ENCODE assay signal across 37 cellular contexts in genomic region chr2:17689010-17689409, GRCh38.
"Had no signal": no experiment of that assay in that cellular context is flagged by ENCODE, and none has a peak within 500 bp of the region (broad histone marks: within the 10 kb centered on the region; RNA-seq: fewer than 3 reads in every experiment).

No MANE protein-coding gene starts in this region.

- H3K9me3 ChIP-seq: adrenal gland, body of pancreas, breast epithelium had no signal

- H3K9me3 Mint-ChIP-seq: activated B cell treated with CpG ODN at 0.5 μM for 24 hours; activated CD4-positive, alpha-beta memory T cell treated with anti-CD3 and anti-CD28 coated beads for 36 hours; activated CD8-positive, alpha-beta T cell treated with anti-CD3 and anti-CD28 coated beads for 36 hours; activated naive CD4-positive, alpha-beta T cell treated with anti-CD3 and anti-CD28 coated beads for 36 hours; activated naive CD4-positive, alpha-beta T cell treated with anti-CD3 and anti-CD28 coated beads, Interleukin-2, amount 50 U/mL, for 72 hours; activated naive CD8-positive, alpha-beta T cell treated with anti-CD3 and anti-CD28 coated beads for 36 hours; activated T-cell treated with anti-CD3 and anti-CD28 coated beads, Interleukin-2, amount 50 U/mL, for 4 hours; activated T-cell treated with anti-CD3 and anti-CD28 coated beads, Interleukin-2, amount 50 U/mL, for 72 hours; activated T-helper 17 cell treated with anti-CD3 and anti-CD28 coated beads, Interleukin-2, amount 50 U/mL, for 72 hours; T-helper 1 cell treated with Interleukin-12 subunit alpha and Interleukin-12 subunit beta and Interleukin-4 antibody, amounts not matched to agents 30 μg/mL and 1 μg/mL, for 36 hours; T-helper 2 cell treated with Interferon-gamma antibody and Interleukin-4, amounts not matched to agents 5 μg/mL and 100 μg/mL, for 36 hours had no signal

- DNase-seq: activated B cell treated with CpG ODN at 0.5 μM for 24 hours; activated CD4-positive, alpha-beta memory T cell treated with anti-CD3 and anti-CD28 coated beads for 36 hours; activated CD4-positive, alpha-beta T cell treated with anti-CD3 and anti-CD28 coated beads for 4 hours; activated CD4-positive, alpha-beta T cell treated with anti-CD3 and anti-CD28 coated beads, Interleukin-2, amount 10 ng/mL, durations not matched to agents 24 days and 14 days; activated CD4-positive, alpha-beta T cell treated with anti-CD3 and anti-CD28 coated beads, Interleukin-2, amount 50 U/mL, for 1 hour; activated CD4-positive, alpha-beta T cell treated with anti-CD3 and anti-CD28 coated beads, Interleukin-2, amount 50 U/mL, for 4 hours; activated CD4-positive, CD25-positive, alpha-beta regulatory T cell treated with anti-CD3 and anti-CD28 coated beads, Interleukin-2, amount 50 U/mL, for 72 hours; activated CD8-positive, alpha-beta memory T cell treated with anti-CD3 and anti-CD28 coated beads, Interleukin-2, amount 50 U/mL, for 4 hours; activated CD8-positive, alpha-beta T cell treated with anti-CD3 and anti-CD28 coated beads for 36 hours; activated effector memory CD4-positive, alpha-beta T cell treated with anti-CD3 and anti-CD28 coated beads, Interleukin-2, amount 50 U/mL, for 16 hours; activated gamma-delta T cell treated with Interleukin-2 at 50 U/mL for 16 hours; activated naive CD4-positive, alpha-beta T cell; activated naive CD4-positive, alpha-beta T cell treated with anti-CD3 and anti-CD28 coated beads for 36 hours; activated naive CD4-positive, alpha-beta T cell treated with anti-CD3 and anti-CD28 coated beads, Interleukin-2, amount 50 U/mL, for 16 hours; activated naive CD8-positive, alpha-beta T cell treated with anti-CD3 and anti-CD28 coated beads for 36 hours; activated T-cell treated with anti-CD3 and anti-CD28 coated beads for 4 hours; activated T-cell treated with anti-CD3 and anti-CD28 coated beads, Interleukin-2, amount 50 U/mL, for 1 hour; activated T-cell treated with anti-CD3 and anti-CD28 coated beads, Interleukin-2, amount 50 U/mL, for 4 hours; activated T-cell treated with anti-CD3 and anti-CD28 coated beads, Interleukin-2, amount 50 U/mL, for 72 hours; adrenal gland; amniotic stem cell; aorta; body of pancreas; brain microvascular endothelial cell; central memory CD4-positive, alpha-beta T cell; T-helper 1 cell; T-helper 2 cell; T-helper 9 cell had no signal

- H3K27ac ChIP-seq: adrenal gland, body of pancreas, brain microvascular endothelial cell, breast epithelium, VCaP had no signal

- H3K4me3 Mint-ChIP-seq: activated B cell treated with CpG ODN at 0.5 μM for 24 hours; activated CD4-positive, alpha-beta memory T cell treated with anti-CD3 and anti-CD28 coated beads for 36 hours; activated CD4-positive, alpha-beta T cell treated with anti-CD3 and anti-CD28 coated beads, Interleukin-2, amount 10 ng/mL, durations not matched to agents 24 days and 14 days; activated CD8-positive, alpha-beta T cell treated with anti-CD3 and anti-CD28 coated beads for 36 hours; activated naive CD4-positive, alpha-beta T cell treated with anti-CD3 and anti-CD28 coated beads for 36 hours; activated naive CD8-positive, alpha-beta T cell treated with anti-CD3 and anti-CD28 coated beads for 36 hours; activated T-cell treated with anti-CD3 and anti-CD28 coated beads, Interleukin-2, amount 50 U/mL, for 4 hours; activated T-cell treated with anti-CD3 and anti-CD28 coated beads, Interleukin-2, amount 50 U/mL, for 72 hours; activated T-helper 1 cell treated with anti-CD3 and anti-CD28 coated beads, Interleukin-12 subunit alpha, Interleukin-12 subunit beta, Interleukin-2, Interleukin-4 antibody, amounts not matched to agents 30 ng/mL and 10 ng/mL and 1 ng/mL, durations not matched to agents 14 hours and 24 hours and 36 hours; activated T-helper 17 cell treated with anti-CD3 and anti-CD28 coated beads, Interleukin-2, amount 50 U/mL, for 72 hours; T-helper 1 cell treated with Interleukin-12 subunit alpha and Interleukin-12 subunit beta and Interleukin-4 antibody, amounts not matched to agents 30 μg/mL and 1 μg/mL, for 36 hours; T-helper 2 cell treated with Interferon-gamma antibody and Interleukin-4, amounts not matched to agents 5 μg/mL and 100 μg/mL, for 36 hours had no signal

- H3K4me1 Mint-ChIP-seq: activated B cell treated with CpG ODN at 0.5 μM for 24 hours; activated CD4-positive, alpha-beta T cell treated with anti-CD3 and anti-CD28 coated beads, Interleukin-2, amount 10 ng/mL, durations not matched to agents 24 days and 14 days; activated naive CD8-positive, alpha-beta T cell treated with anti-CD3 and anti-CD28 coated beads for 36 hours had no signal

- H3K27ac Mint-ChIP-seq: activated B cell treated with CpG ODN at 0.5 μM for 24 hours; activated CD4-positive, alpha-beta memory T cell treated with anti-CD3 and anti-CD28 coated beads for 36 hours; activated CD4-positive, alpha-beta T cell treated with anti-CD3 and anti-CD28 coated beads, Interleukin-2, amount 10 ng/mL, durations not matched to agents 24 days and 14 days; activated CD8-positive, alpha-beta T cell treated with anti-CD3 and anti-CD28 coated beads for 36 hours; activated naive CD4-positive, alpha-beta T cell treated with anti-CD3 and anti-CD28 coated beads for 36 hours; activated naive CD4-positive, alpha-beta T cell treated with anti-CD3 and anti-CD28 coated beads, Interleukin-2, amount 50 U/mL, for 72 hours; activated naive CD8-positive, alpha-beta T cell treated with anti-CD3 and anti-CD28 coated beads for 36 hours; activated T-cell treated with anti-CD3 and anti-CD28 coated beads, Interleukin-2, amount 50 U/mL, for 72 hours; activated T-helper 1 cell treated with anti-CD3 and anti-CD28 coated beads, Interleukin-12 subunit alpha, Interleukin-12 subunit beta, Interleukin-2, Interleukin-4 antibody, amounts not matched to agents 30 ng/mL and 10 ng/mL and 1 ng/mL, durations not matched to agents 14 hours and 24 hours and 36 hours; activated T-helper 17 cell treated with anti-CD3 and anti-CD28 coated beads, Interleukin-2, amount 50 U/mL, for 72 hours; T-helper 1 cell treated with Interleukin-12 subunit alpha and Interleukin-12 subunit beta and Interleukin-4 antibody, amounts not matched to agents 30 μg/mL and 1 μg/mL, for 36 hours; T-helper 2 cell treated with Interferon-gamma antibody and Interleukin-4, amounts not matched to agents 5 μg/mL and 100 μg/mL, for 36 hours had no signal

- ATAC-seq: activated CD8-positive, alpha-beta T cell treated with anti-CD3 and anti-CD28 coated beads for 36 hours; activated naive CD4-positive, alpha-beta T cell treated with anti-CD3 and anti-CD28 coated beads, Interleukin-2, amount 50 U/mL, for 72 hours; activated T-cell treated with anti-CD3 and anti-CD28 coated beads, Interleukin-2, amount 50 U/mL, for 4 hours; activated T-cell treated with anti-CD3 and anti-CD28 coated beads, Interleukin-2, amount 50 U/mL, for 72 hours; activated T-helper 17 cell treated with anti-CD3 and anti-CD28 coated beads, Interleukin-2, amount 50 U/mL, for 72 hours; body of pancreas had no signal

- H3K36me3 ChIP-seq: breast epithelium had no signal

- H3K4me3 ChIP-seq: adrenal gland, body of pancreas, breast epithelium had no signal

- H3K27me3 ChIP-seq: adrenal gland, body of pancreas, brain microvascular endothelial cell, breast epithelium had no signal

- H3K4me1 ChIP-seq: adrenal gland, body of pancreas, breast epithelium had no signal

- H3K27me3 Mint-ChIP-seq: activated B cell treated with CpG ODN at 0.5 μM for 24 hours; activated CD4-positive, alpha-beta memory T cell treated with anti-CD3 and anti-CD28 coated beads for 36 hours; activated CD4-positive, alpha-beta T cell treated with anti-CD3 and anti-CD28 coated beads, Interleukin-2, amount 10 ng/mL, durations not matched to agents 24 days and 14 days; activated CD8-positive, alpha-beta T cell treated with anti-CD3 and anti-CD28 coated beads for 36 hours; activated naive CD8-positive, alpha-beta T cell treated with anti-CD3 and anti-CD28 coated beads for 36 hours; activated T-helper 17 cell treated with anti-CD3 and anti-CD28 coated beads, Interleukin-2, amount 50 U/mL, for 72 hours had no signal

- FAIRE-seq: astrocyte, TTC549 had no signal
